ENCODE assay signal across 11 cellular contexts in genomic region chr19:9498183-9498902, GRCh38. TPM values are rescaled to one million over a fixed set of nuclear protein-coding genes. Genes with fewer than 3 reads are reported as not detected.
DNase-seq lines count a peak whose midpoint lies in the region; ATAC-seq and TF ChIP-seq lines count a peak whose summit lies in the region.
"Had no signal": no experiment of that assay in that cellular context is flagged by ENCODE, and none has a peak within 500 bp of the region (broad histone marks: within the 10 kb centered on the region; RNA-seq: fewer than 3 reads in every experiment).

Gene ZNF560 (minus strand): TSS chr19:9498616. CDS start chr19:9475313, 23,303 bp downstream.

- no peak within 1 kb of the TSS for H3K9ac ChIP-seq in SK-N-MC (ENCODE audit: insufficient read length)
- no peak within 1 kb of the TSS for H3K9ac ChIP-seq in fibroblast of lung (ENCODE audit: insufficient read depth, low read length)

- peaks cover 23 to 43% of the 10 kb centered on the region in 2 donors for H3K9me3 Mint-ChIP-seq in stimulated activated naive CD8-positive, alpha-beta T cell treated with anti-CD3 and anti-CD28 coated beads, Interleukin-15, amount 100 ng/mL, for 72 hours

- peak; percentile 20 for TF ChIP-seq CTCF in cardiac muscle cell (IDR thresholded peaks at IDR 0.05; ENCODE audit: low read depth, low read length)
- TF ChIP-seq CTCF in left ventricle myocardium inferior (IDR thresholded peaks at IDR 0.05; ENCODE audit: borderline replicate concordance) = no peak
- peak; percentile 31 to 58 for TF ChIP-seq CTCF in fibroblast of lung (conservative IDR thresholded peaks at IDR 0.05 in 1 of 2, IDR thresholded peaks at IDR 0.05 in 1 of 2; ENCODE audit: low read depth in 1 of 2, low read length in 2 of 2)
- TF ChIP-seq CTCF in esophagus muscularis mucosa (IDR thresholded peaks at IDR 0.05) = no peak

- H3K4me1 ChIP-seq in cardiac muscle cell (ENCODE audit: low read depth) (no peaks in the 10 kb centered on the region), left ventricle myocardium inferior (no peaks in the 10 kb centered on the region), fibroblast of lung (ENCODE audit: control insufficient read depth, extremely low read depth, insufficient read depth, low read length) (no peaks in the 10 kb centered on the region), esophagus muscularis mucosa (no peaks in the 10 kb centered on the region)

- peaks cover 10% of the 10 kb centered on the region for H3K4me1 Mint-ChIP-seq in stimulated activated naive CD8-positive, alpha-beta T cell treated with anti-CD3 and anti-CD28 coated beads, Interleukin-15, amount 100 ng/mL, for 72 hours

- peak within 1 kb of the TSS; percentile 80 to 86 for H3K4me3 Mint-ChIP-seq in stimulated activated naive CD8-positive, alpha-beta T cell treated with anti-CD3 and anti-CD28 coated beads, Interleukin-15, amount 100 ng/mL, for 72 hours

- H3K79me2 ChIP-seq in fibroblast of lung (ENCODE audit: control insufficient read depth, insufficient read depth, low read length) = no peaks in the 10 kb centered on the region

- H3K27me3 Mint-ChIP-seq in stimulated activated naive CD8-positive, alpha-beta T cell treated with anti-CD3 and anti-CD28 coated beads, Interleukin-15, amount 100 ng/mL, for 72 hours = peaks cover 8% of the 10 kb centered on the region

- no peaks in the 10 kb centered on the region for H4K20me1 ChIP-seq in fibroblast of lung (ENCODE audit: control insufficient read depth, extremely low read depth, insufficient read depth, low read length)

- no peak for TF ChIP-seq EP300 in esophagus muscularis mucosa (IDR thresholded peaks at IDR 0.05)

- H3K36me3 ChIP-seq in cardiac muscle cell (no peaks in the 10 kb centered on the region), left ventricle myocardium inferior (no peaks in the 10 kb centered on the region), SK-N-MC (ENCODE audit: insufficient read depth, low read length) (no peaks in the 10 kb centered on the region), fibroblast of lung (ENCODE audit: control insufficient read depth, insufficient read depth, low read length) (no peaks in the 10 kb centered on the region), esophagus muscularis mucosa (no peaks in the 10 kb centered on the region)

- peak; percentile 28 to 41 for DNase-seq in cardiac muscle cell (ENCODE audit: low read depth in 1 of 2, low spot score in 1 of 2)
- DNase-seq in left ventricle myocardium inferior = no peak
- no peak for DNase-seq in SK-N-MC (ENCODE audit: low read depth, low spot score)
- peak; percentile 21 to 68 for DNase-seq in fibroblast of lung (ENCODE audit: low read depth in 2 of 2)
- DNase-seq in stimulated activated naive CD8-positive, alpha-beta T cell treated with anti-CD3 and anti-CD28 coated beads, Interleukin-15, amount 100 ng/mL, for 72 hours = peak; percentile 49 to 50
- no peak for DNase-seq in esophagus muscularis mucosa (ENCODE audit: extremely low spot score)
- no peak for DNase-seq in COLO829 (ENCODE audit: low spot score)
- DNase-seq in substantia nigra (lab: John Stamatoyannopoulos, UW) = no peak

- H3K27ac ChIP-seq in cardiac muscle cell (no peak within 1 kb of the TSS), left ventricle myocardium inferior (replicated peaks) (no peak within 1 kb of the TSS), SK-N-MC (no peak within 1 kb of the TSS), fibroblast of lung (ENCODE audit: insufficient read depth, low read length) (peak within 1 kb of the TSS; percentile 38), esophagus muscularis mucosa (replicated peaks in 1 of 4) (no peak within 1 kb of the TSS), substantia nigra (ENCODE audit: low read depth, low read length, poor library complexity, severe bottlenecking) (no peak within 1 kb of the TSS)

- intact Hi-C loops in left ventricle myocardium inferior (cut with micrococcal nuclease) = no loop called here
- intact Hi-C loops in esophagus muscularis mucosa (cut with DNase I) = no loop called here

- H3K9me3 ChIP-seq in cardiac muscle cell (ENCODE audit: low read depth) = no peaks in the 10 kb centered on the region
- H3K9me3 ChIP-seq in left ventricle myocardium inferior (replicated peaks) = peaks cover 68% of the 10 kb centered on the region
- H3K9me3 ChIP-seq in SK-N-MC (ENCODE audit: low read depth, low read length) = no peaks in the 10 kb centered on the region
- H3K9me3 ChIP-seq in fibroblast of lung (ENCODE audit: control insufficient read depth, insufficient read depth, low read depth, low read length) = no peaks in the 10 kb centered on the region
- H3K9me3 ChIP-seq in esophagus muscularis mucosa = peaks cover 0 to 78% (median 73%) of the 10 kb centered on the region in 4 donors

- no peak within 1 kb of the TSS for H3K4me2 ChIP-seq in fibroblast of lung (ENCODE audit: extremely low read depth, insufficient read depth, low read length)

- TF ChIP-seq POLR2A in esophagus muscularis mucosa (IDR thresholded peaks at IDR 0.05; ENCODE audit: low read depth) = no peak

- WGBS in esophagus muscularis mucosa = 3% methylated on average over 34 of the region's 44 CpGs

- H3K27ac Mint-ChIP-seq in stimulated activated naive CD8-positive, alpha-beta T cell treated with anti-CD3 and anti-CD28 coated beads, Interleukin-15, amount 100 ng/mL, for 72 hours = peak within 1 kb of the TSS; percentile 53 to 59

- H3K27me3 ChIP-seq in cardiac muscle cell (no peaks in the 10 kb centered on the region), left ventricle myocardium inferior (ENCODE audit: low read depth) (peaks cover 22% of the 10 kb centered on the region), fibroblast of lung (ENCODE audit: control insufficient read depth, insufficient read depth, low read length) (no peaks in the 10 kb centered on the region), esophagus muscularis mucosa (peaks cover 0 to 31% (median 3%) of the 10 kb centered on the region in 4 donors)

- peak within 1 kb of the TSS; percentile 10 for H3K4me3 ChIP-seq in cardiac muscle cell
- no peak within 1 kb of the TSS for H3K4me3 ChIP-seq in left ventricle myocardium inferior
- H3K4me3 ChIP-seq in SK-N-MC = peak within 1 kb of the TSS; percentile 49
- peak within 1 kb of the TSS; percentile 22 to 55 (median 43) for H3K4me3 ChIP-seq in fibroblast of lung (replicated peaks in 1 of 4; ENCODE audit: control extremely low read depth in 1 of 4, insufficient read depth in 1 of 4, low read depth in 3 of 4, low read length in 4 of 4)
- H3K4me3 ChIP-seq in esophagus muscularis mucosa = no peak within 1 kb of the TSS

- peak; percentile 65 for ATAC-seq in stimulated activated naive CD8-positive, alpha-beta T cell treated with anti-CD3 and anti-CD28 coated beads, Interleukin-15, amount 100 ng/mL, for 72 hours

- peak within 1 kb of the TSS; percentile 34 for H2AFZ ChIP-seq in fibroblast of lung (ENCODE audit: low read length)

RNA-seq across cellular contexts. Expression of gene ZNF560, which starts in this region (rescaled TPM):
- total RNA-seq in cardiac muscle cell = 0.35 and 0.80 TPM in 2 replicates
- polyA plus RNA-seq in cardiac muscle cell = 0.50 and 1.5 TPM in 2 replicates
- total RNA-seq in left ventricle myocardium inferior = 0.16 TPM
- total RNA-seq in fibroblast of lung = 3.3 and 7.3 TPM in 2 replicates
- polyA plus RNA-seq in fibroblast of lung = 0.61 and 1.0 TPM in 2 replicates
- polyA plus RNA-seq in fibroblast of lung (2012) = 0.63 TPM in 2 replicates
- not detected in 2 replicates for polyA minus RNA-seq in fibroblast of lung (ENCODE audit: low replicate concordance)
- not detected for total RNA-seq in esophagus muscularis mucosa
- total RNA-seq: G401; mononuclear cell; T-helper 2 cell treated with Interferon-gamma antibody and Interleukin-4, amounts not matched to agents 100 ng/mL and 5 ng/mL, for 36 hours had no signal

Comparison
In these comparisons a context has a peak if more than half of its experiments do, and no peak if none do; other contexts are left out.
1. DNase-seq: peak in cardiac muscle cell (2 of 2), fibroblast of lung (2 of 2) and stimulated activated naive CD8-positive, alpha-beta T cell treated with anti-CD3 and anti-CD28 coated beads, Interleukin-15, amount 100 ng/mL, for 72 hours (2 of 2); none in left ventricle myocardium inferior (single experiment), SK-N-MC (single experiment), esophagus muscularis mucosa (single experiment), COLO829 (single experiment) and substantia nigra (0 of 49).
2. H3K4me3 ChIP-seq: peak in cardiac muscle cell (single experiment), SK-N-MC (single experiment) and fibroblast of lung (4 of 4); none in left ventricle myocardium inferior (single experiment) and esophagus muscularis mucosa (0 of 4).
3. CTCF ChIP-seq: peak in cardiac muscle cell (single experiment) and fibroblast of lung (2 of 2); none in left ventricle myocardium inferior (single experiment) and esophagus muscularis mucosa (0 of 3).